9 cellular contexts compared by ENCODE assay signal in genomic region chr20:14337400-14338171, GRCh38. TPM values are rescaled to one million over a fixed set of nuclear protein-coding genes. Genes with fewer than 3 reads are reported as not detected.
DNase-seq lines count a peak whose midpoint lies in the region; ATAC-seq and TF ChIP-seq lines count a peak whose summit lies in the region.
"Had no signal": no experiment of that assay in that cellular context is flagged by ENCODE, and none has a peak within 500 bp of the region (broad histone marks: within the 10 kb centered on the region; RNA-seq: fewer than 3 reads in every experiment).

Gene FLRT3 (minus strand): TSS chr20:14337612. CDS start chr20:14327506, 10,106 bp downstream.

- POLR2A ChIA-PET in activated B cell treated with CpG ODN at 0.5 μM for 24 hours (lab: Charles Lee): interaction anchor here (0.5 kb wide), 1 partner anchor 1320 kb away, joined by 4 read pairs; no protein-coding TSS in a partner anchor

- DNase-seq in COLO668 (lab: John Stamatoyannopoulos, UW; ENCODE audit: unreplicated experiment): peak; percentile 76
- peak; percentile 12 for DNase-seq in GM19240 (ENCODE audit: insufficient read length, low spot score)
- peak; percentile 93 for DNase-seq in NCI-H2171 treated with DMSO at 0.1 percent for 48 hours (lab: John Stamatoyannopoulos, UW)
- DNase-seq in activated B cell treated with CpG ODN at 0.5 μM for 24 hours: peak; percentile 17
- DNase-seq in glutamatergic neuron: peak; percentile 70
- DNase-seq in nucleus accumbens (lab: John Stamatoyannopoulos, UW): peak in 52 of 56 donors; percentile 14 to 90 (median 71)
- DNase-seq in DMS79 (lab: John Stamatoyannopoulos, UW): no peak

- no peak for TF ChIP-seq CTCF in activated B cell treated with CpG ODN at 0.5 μM for 24 hours (IDR thresholded peaks at IDR 0.05)
- peak; percentile 61 for TF ChIP-seq CTCF in glutamatergic neuron (IDR thresholded peaks at IDR 0.05; ENCODE audit: partially characterized antibody, unreplicated experiment)

- CTCF ChIA-PET in activated B cell treated with CpG ODN at 0.5 μM for 24 hours (lab: Charles Lee): interaction anchor here (0.6 to 1.9 kb wide), 11 partner anchors 7 to 1374 kb away, joined by 3 to 15 read pairs (median 3); no protein-coding TSS in a partner anchor

- H3K27ac Mint-ChIP-seq in activated B cell treated with CpG ODN at 0.5 μM for 24 hours (no peak within 1 kb of the TSS), glutamatergic neuron (ENCODE audit: unreplicated experiment) (peak within 1 kb of the TSS; percentile 1)

- peaks cover 5% of the 10 kb centered on the region for H3K4me1 Mint-ChIP-seq in activated B cell treated with CpG ODN at 0.5 μM for 24 hours
- H3K4me1 Mint-ChIP-seq in glutamatergic neuron (ENCODE audit: low read depth, unreplicated experiment): peaks cover 20% of the 10 kb centered on the region

- H3K36me3 Mint-ChIP-seq in activated B cell treated with CpG ODN at 0.5 μM for 24 hours (ENCODE audit: low read depth) (no peaks in the 10 kb centered on the region), glutamatergic neuron (ENCODE audit: unreplicated experiment) (no peaks in the 10 kb centered on the region)

- intact Hi-C loops in activated B cell treated with CpG ODN at 0.5 μM for 24 hours (cut with micrococcal nuclease): loop anchor here (1.0 to 10.0 kb wide), 4 partner anchors 899 to 1597 kb away; no protein-coding TSS in a partner anchor

- peak within 1 kb of the TSS; percentile 50 for H3K4me3 Mint-ChIP-seq in activated B cell treated with CpG ODN at 0.5 μM for 24 hours
- peak within 1 kb of the TSS; percentile 83 for H3K4me3 Mint-ChIP-seq in glutamatergic neuron (ENCODE audit: unreplicated experiment)

- H3K27me3 Mint-ChIP-seq in activated B cell treated with CpG ODN at 0.5 μM for 24 hours: peaks cover 12% of the 10 kb centered on the region
- no peaks in the 10 kb centered on the region for H3K27me3 Mint-ChIP-seq in glutamatergic neuron (ENCODE audit: unreplicated experiment)

- ATAC-seq in HG03196 (IDR thresholded peaks at IDR 0.05; ENCODE audit: unreplicated experiment): peak; percentile 96
- ATAC-seq in activated B cell treated with CpG ODN at 0.5 μM for 24 hours (ENCODE audit: low read depth): peak; percentile 79

- H3K9me3 Mint-ChIP-seq in activated B cell treated with CpG ODN at 0.5 μM for 24 hours: no peaks in the 10 kb centered on the region
- peaks cover 2% of the 10 kb centered on the region for H3K9me3 Mint-ChIP-seq in glutamatergic neuron (ENCODE audit: unreplicated experiment)

RNA-seq across cellular contexts. Expression of gene FLRT3, which starts in this region (rescaled TPM):
- total RNA-seq in activated B cell treated with CpG ODN at 0.5 μM for 24 hours: not detected in 2 replicates
- 5.7 TPM for total RNA-seq in glutamatergic neuron (ENCODE audit: unreplicated experiment)
- total RNA-seq: activated CD8-positive, alpha-beta memory T cell treated with anti-CD3 and anti-CD28 coated beads for 36 hours had no signal

Comparison
In these comparisons a context has a peak if more than half of its experiments do, and no peak if none do; other contexts are left out.
1. Peak in DNase-seq and ATAC-seq in activated B cell treated with CpG ODN at 0.5 μM for 24 hours; RNA of the gene not detected or under 1 TPM.